In genomic region chr12:64618953-64619590, GRCh38 we compare ENCODE assay signal across 8 cellular contexts. TPM values are rescaled to one million over a fixed set of nuclear protein-coding genes. Genes with fewer than 3 reads are reported as not detected.
DNase-seq lines count a peak whose midpoint lies in the region; ATAC-seq and TF ChIP-seq lines count a peak whose summit lies in the region.

No MANE protein-coding gene starts in this region.

- H3K4me1 ChIP-seq in neural progenitor cell, result peaks cover 11% of the 10 kb centered on the region

- H3K4me3 Mint-ChIP-seq in IgD-negative memory B cell, result peak overlapping the region; percentile 72 to 94 (median 86)
- H3K4me3 Mint-ChIP-seq in naive B cell, result peak overlapping the region; percentile 61 to 88 (median 78)
- no peak overlapping the region for H3K4me3 Mint-ChIP-seq in neural progenitor cell

- no peaks in the 10 kb centered on the region for H3K36me3 ChIP-seq in neural progenitor cell

- H3K4me1 Mint-ChIP-seq in IgD-negative memory B cell (peaks cover 43 to 57% (median 56%) of the 10 kb centered on the region in 3 donors), naive B cell (peaks cover 34 to 88% (median 55%) of the 10 kb centered on the region in 3 donors), neural progenitor cell (peaks cover 17% of the 10 kb centered on the region)

- peaks cover 95% of the 10 kb centered on the region for H3K79me2 ChIP-seq in neural progenitor cell (ENCODE audit: low read depth)

- TF ChIP-seq CTCF in astrocyte of the spinal cord (IDR thresholded peaks at IDR 0.05; ENCODE audit: low read depth, low read length), result no peak
- TF ChIP-seq CTCF in neural progenitor cell (IDR thresholded peaks at IDR 0.05), result no peak

- DNase-seq in astrocyte of the spinal cord (ENCODE audit: low read depth, low spot score) (peak; percentile 15), naive B cell (peak; percentile 77), T-helper 2 cell (no peak), NCI-H1105 (lab: John Stamatoyannopoulos, UW) (no peak), neural progenitor cell (ENCODE audit: low spot score) (no peak)

- no peaks in the 10 kb centered on the region for H3K27me3 ChIP-seq in neural progenitor cell

- in situ Hi-C loops in astrocyte of the spinal cord (cut with HindIII; ENCODE audit: low sequenced_read_pairs), result no loop called here

- H2AFZ ChIP-seq in neural progenitor cell (replicated peaks), result no peak overlapping the region

- H3K9me3 Mint-ChIP-seq in IgD-negative memory B cell (no peaks in the 10 kb centered on the region), naive B cell (no peaks in the 10 kb centered on the region), neural progenitor cell (no peaks in the 10 kb centered on the region)

- peak overlapping the region; percentile 40; the same call in 1 of the 2 replicates for H3K4me3 ChIP-seq in GM08714 (ENCODE audit: low read length)
- H3K4me3 ChIP-seq in astrocyte of the spinal cord (ENCODE audit: low read depth, low read length), result no peak overlapping the region
- H3K4me3 ChIP-seq in neural progenitor cell, result no peak overlapping the region

- no peak overlapping the region for H3K4me2 ChIP-seq in neural progenitor cell

- H3K36me3 Mint-ChIP-seq in IgD-negative memory B cell (peaks cover 2% of the 10 kb centered on the region), naive B cell (peaks cover 0 to 6% of the 10 kb centered on the region in 2 donors), neural progenitor cell (peaks cover 9% of the 10 kb centered on the region)

- H4K20me1 ChIP-seq in neural progenitor cell (ENCODE audit: low read depth), result no peaks in the 10 kb centered on the region

- H3K27ac Mint-ChIP-seq in IgD-negative memory B cell, result peak overlapping the region; percentile 95 to 97 (median 96)
- H3K27ac Mint-ChIP-seq in naive B cell, result peak overlapping the region; percentile 91 to 98 (median 96)
- H3K27ac Mint-ChIP-seq in neural progenitor cell, result no peak overlapping the region

- H3K27ac ChIP-seq in neural progenitor cell, result no peak overlapping the region

- H3K9ac ChIP-seq in neural progenitor cell, result no peak overlapping the region

- H3K9me3 ChIP-seq in neural progenitor cell (ENCODE audit: low read depth), result no peaks in the 10 kb centered on the region

- H3K27me3 Mint-ChIP-seq in IgD-negative memory B cell (no peaks in the 10 kb centered on the region), naive B cell (no peaks in the 10 kb centered on the region), neural progenitor cell (ENCODE audit: insufficient read depth, low read depth) (no peaks in the 10 kb centered on the region)

- ATAC-seq in GM21515 (IDR thresholded peaks at IDR 0.05; ENCODE audit: unreplicated experiment), result peak; percentile 36
- ATAC-seq in naive B cell (ENCODE audit: low read depth in 2 of 2), result peak; percentile 60 to 62

- H3F3A ChIP-seq in neural progenitor cell (ENCODE audit: low read depth), result peaks cover 4% of the 10 kb centered on the region

RNA-seq across cellular contexts. Expression of gene RASSF3, which starts 8.8 kb away (rescaled TPM):
- polyA plus RNA-seq in IgD-negative memory B cell, result 3.4 TPM
- 1 to 10 TPM; 3.2 to 7.8 (median 4.5) TPM for polyA plus RNA-seq in naive B cell (ENCODE audit: low read depth in 6 of 6)
- 11.8 and 14.5 TPM in 2 replicates for total RNA-seq in neural progenitor cell (ENCODE audit: low replicate concordance)

Comparison
In these comparisons a context has a peak if more than half of its experiments do, and no peak if none do; other contexts are left out.
1. DNase-seq: peak in astrocyte of the spinal cord (single experiment) and naive B cell (single experiment); none in T-helper 2 cell (0 of 5), NCI-H1105 (single experiment) and neural progenitor cell (single experiment).